In the genomic region with DNA sequence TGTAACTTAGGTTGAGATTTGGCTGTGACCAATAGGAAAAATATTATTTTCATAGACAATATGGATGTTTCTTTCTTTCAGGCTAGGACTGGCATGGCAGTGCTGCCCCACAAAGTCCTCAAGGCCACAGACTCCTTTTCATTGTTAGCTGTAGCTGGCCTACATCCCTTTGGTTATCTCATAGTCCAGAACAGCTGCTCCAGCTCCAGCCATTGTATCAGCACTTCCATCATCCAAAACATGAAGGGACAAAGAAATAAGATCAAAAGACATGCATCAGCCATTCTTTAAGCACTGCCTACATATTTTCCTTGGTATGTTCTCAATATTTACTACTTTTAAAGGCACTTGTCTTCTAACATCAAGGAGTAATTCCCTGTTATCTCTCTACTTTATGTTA, we compare ENCODE assay signal across 20 cellular contexts.
DNase-seq lines count a peak whose midpoint lies in the region; ATAC-seq, FAIRE-seq and TF ChIP-seq lines count a peak whose summit lies in the region.
"Had no signal": no experiment of that assay in that cellular context is flagged by ENCODE, and none has a peak within 500 bp of the region (broad histone marks: within the 10 kb centered on the region; RNA-seq: fewer than 3 reads in every experiment).

No MANE protein-coding gene starts in this region.

- POLR2A ChIA-PET in activated CD4-positive, alpha-beta T cell treated with anti-CD3 and anti-CD28 coated beads for 36 hours (lab: Charles Lee), result interaction anchor here (0.6 kb wide), 1 partner anchor 373 kb away, joined by 4 read pairs; no protein-coding TSS in a partner anchor
- POLR2A ChIA-PET in K562 (lab: Yijun Ruan, JAX), result interaction anchor here (0.6 to 2.0 kb wide), 4 partner anchors 8 to 443 kb away, joined by 3 to 6 read pairs (median 4); no protein-coding TSS in a partner anchor

- H3K27me3 Mint-ChIP-seq in activated CD4-positive, alpha-beta T cell treated with anti-CD3 and anti-CD28 coated beads for 36 hours, result no peaks in the 10 kb centered on the region
- H3K27me3 Mint-ChIP-seq in natural killer cell (ENCODE audit: low read depth in 2 of 2), result peaks cover 0 to 3% of the 10 kb centered on the region in 2 donors
- H3K27me3 Mint-ChIP-seq: CD4-positive, alpha-beta memory T cell had no signal

- no peak for FAIRE-seq in K562 (lab: Jason Lieb, UNC)
- FAIRE-seq: A204.1, D721Med, GM12878 had no signal

- no peaks in the 10 kb centered on the region for H3K36me3 Mint-ChIP-seq in activated CD4-positive, alpha-beta T cell treated with anti-CD3 and anti-CD28 coated beads for 36 hours (ENCODE audit: low read depth)
- no peaks in the 10 kb centered on the region for H3K36me3 Mint-ChIP-seq in natural killer cell
- H3K36me3 Mint-ChIP-seq: CD4-positive, alpha-beta memory T cell had no signal

- BruUV-seq in K562 (replicated peaks; lab: Mats Ljungman, UMichigan), result no TSS peak

- CTCF ChIA-PET in activated CD4-positive, alpha-beta T cell treated with anti-CD3 and anti-CD28 coated beads for 36 hours (lab: Charles Lee), result interaction anchor here (0.6 kb wide), 1 partner anchor 26 kb away, joined by 3 read pairs; no protein-coding TSS in a partner anchor
- CTCF ChIA-PET in K562 (lab: Yijun Ruan, JAX; ENCODE audit: low intra/inter-chr PET ratio), result no interaction called here

- H3K36me3 ChIP-seq in K562 (ENCODE audit: control insufficient read depth, insufficient read depth, low read length), result no peaks in the 10 kb centered on the region

- no peak for ATAC-seq in activated CD4-positive, alpha-beta T cell treated with anti-CD3 and anti-CD28 coated beads for 36 hours
- ATAC-seq in K562 (no peak), natural killer cell (no peak)
- ATAC-seq: GM12878, GM23338, HCT116 had no signal

- H3K27me3 ChIP-seq in K562 (ENCODE audit: control insufficient read depth in 2 of 2, insufficient read depth in 2 of 2, low read length in 2 of 2), result no peaks in the 10 kb centered on the region

- peaks cover 19% of the 10 kb centered on the region for H3K4me1 Mint-ChIP-seq in activated CD4-positive, alpha-beta T cell treated with anti-CD3 and anti-CD28 coated beads for 36 hours
- H3K4me1 Mint-ChIP-seq in natural killer cell, result peaks cover 13 to 15% of the 10 kb centered on the region in 2 donors

- in situ Hi-C loops in K562 (cut with MboI), result no loop called here

- H3K27ac ChIP-seq in K562 (ENCODE audit: extremely low read depth, low read depth, low read length) (no peak overlapping the region), temporal lobe (ENCODE audit: low read depth, low read length) (peak overlapping the region; percentile 86)
- H3K27ac ChIP-seq: 22Rv1 had no signal

- no peak for TF ChIP-seq RAD21 in K562 (CRISPR knock-in tag; conservative IDR thresholded peaks at IDR 0.05 in 1 of 2, IDR thresholded peaks at IDR 0.05 in 1 of 2)

- intact Hi-C loops in activated CD4-positive, alpha-beta T cell treated with anti-CD3 and anti-CD28 coated beads for 36 hours (cut with DNase I, micrococcal nuclease), result no loop called here
- intact Hi-C loops in K562 (cut with micrococcal nuclease), result loop anchor here (2.0 kb wide), 1 partner anchor 61 kb away; no protein-coding TSS in a partner anchor
- intact Hi-C loops in natural killer cell (cut with micrococcal nuclease), result no loop called here

- H3K4me3 ChIP-seq in K562, result no peak overlapping the region
- H3K4me3 ChIP-seq: GM12878, GM23338 had no signal

- no peak for TF ChIP-seq POLR2A in K562 (conservative IDR thresholded peaks at IDR 0.05)

- H2AFZ ChIP-seq in K562 (ENCODE audit: low read depth, low read length), result no peak overlapping the region
- H2AFZ ChIP-seq: GM23338 had no signal

- DNase-seq in activated CD4-positive, alpha-beta T cell treated with anti-CD3 and anti-CD28 coated beads for 36 hours, result no peak
- no peak for DNase-seq in activated CD4-positive, alpha-beta T cell treated with anti-CD3 and anti-CD28 coated beads, Interleukin-2, amount 50 U/mL, for 4 hours
- DNase-seq in K562 (ENCODE audit: extremely low read depth in 1 of 4, low spot score in 3 of 4), result no peak
- DNase-seq in COLO829 (ENCODE audit: low spot score), result no peak
- DNase-seq in natural killer cell, result no peak
- DNase-seq: C1 segment of cervical spinal cord; CD4-positive, alpha-beta memory T cell; DMS 273 treated with DMSO at 0.1 percent for 48 hours; DMS79; EL; GDM1; H9; HFFc6 had no signal

- H3K9me1 ChIP-seq in K562 (ENCODE audit: control insufficient read depth, insufficient read depth, low read length), result no peaks in the 10 kb centered on the region

- no peak for TF ChIP-seq EP300 in K562 (IDR thresholded peaks at IDR 0.05; ENCODE audit: low read length)

- H3K79me2 ChIP-seq in K562 (ENCODE audit: control insufficient read depth, insufficient read depth, low read length), result peaks cover 31% of the 10 kb centered on the region

- H3K9ac ChIP-seq in K562 (ENCODE audit: insufficient read depth in 1 of 2, low read depth in 2 of 2, low read length in 2 of 2), result no peak overlapping the region

- no peaks in the 10 kb centered on the region for H3K9me3 ChIP-seq in K562 (replicated peaks; ENCODE audit: control insufficient read depth, insufficient read depth, low read depth, low read length)

- H3K27ac Mint-ChIP-seq in activated CD4-positive, alpha-beta T cell treated with anti-CD3 and anti-CD28 coated beads for 36 hours, result peak overlapping the region; percentile 7
- H3K27ac Mint-ChIP-seq in natural killer cell, result no peak overlapping the region
- H3K27ac Mint-ChIP-seq: CD4-positive, alpha-beta memory T cell; GM23338; H9; HFFc6 had no signal

- H3K4me1 ChIP-seq in K562 (replicated peaks in 1 of 2; ENCODE audit: control insufficient read depth in 2 of 2, insufficient read depth in 2 of 2, low read length in 2 of 2), result peaks cover 21 to 28% of the 10 kb centered on the region in 2 experiments; a peak in 4 of 5 replicates

- H3K9me3 Mint-ChIP-seq in activated CD4-positive, alpha-beta T cell treated with anti-CD3 and anti-CD28 coated beads for 36 hours (ENCODE audit: low read depth), result no peaks in the 10 kb centered on the region
- H3K9me3 Mint-ChIP-seq in natural killer cell, result no peaks in the 10 kb centered on the region
- H3K9me3 Mint-ChIP-seq: CD4-positive, alpha-beta memory T cell; GM23338; H9; HFFc6 had no signal

- 0 out of 2 replicates have a peak, but pooled peaks cover 5% of the 10 kb centered on the region for H4K20me1 ChIP-seq in K562 (replicated peaks; ENCODE audit: control insufficient read depth, insufficient read depth, low read length)

- H3K4me2 ChIP-seq in K562 (ENCODE audit: insufficient read depth, low read length), result no peak overlapping the region
- H3K4me2 ChIP-seq: GM23338 had no signal

- no peak overlapping the region for H3K4me3 Mint-ChIP-seq in activated CD4-positive, alpha-beta T cell treated with anti-CD3 and anti-CD28 coated beads for 36 hours
- no peak overlapping the region for H3K4me3 Mint-ChIP-seq in natural killer cell
- H3K4me3 Mint-ChIP-seq: CD4-positive, alpha-beta memory T cell; GM23338; H9; HFFc6 had no signal

- no peak for TF ChIP-seq CTCF in K562 (IDR thresholded peaks at IDR 0.05 in 2 of 3, conservative IDR thresholded peaks at IDR 0.05 in 1 of 3; ENCODE audit: insufficient read depth in 2 of 3, low read depth in 1 of 3, low read length in 3 of 3)
- TF ChIP-seq CTCF in natural killer cell (IDR thresholded peaks at IDR 0.05), result no peak

TF ChIP-seq in K562, 482 proteins besides CTCF, POLR2A, EP300 and RAD21 (continues in another document):
- TF ChIP-seq CBFA2T3 (IDR thresholded peaks at IDR 0.05), result peak; percentile 23; the same call in 1 of the 2 replicates
- TF ChIP-seq, protein P1, sequence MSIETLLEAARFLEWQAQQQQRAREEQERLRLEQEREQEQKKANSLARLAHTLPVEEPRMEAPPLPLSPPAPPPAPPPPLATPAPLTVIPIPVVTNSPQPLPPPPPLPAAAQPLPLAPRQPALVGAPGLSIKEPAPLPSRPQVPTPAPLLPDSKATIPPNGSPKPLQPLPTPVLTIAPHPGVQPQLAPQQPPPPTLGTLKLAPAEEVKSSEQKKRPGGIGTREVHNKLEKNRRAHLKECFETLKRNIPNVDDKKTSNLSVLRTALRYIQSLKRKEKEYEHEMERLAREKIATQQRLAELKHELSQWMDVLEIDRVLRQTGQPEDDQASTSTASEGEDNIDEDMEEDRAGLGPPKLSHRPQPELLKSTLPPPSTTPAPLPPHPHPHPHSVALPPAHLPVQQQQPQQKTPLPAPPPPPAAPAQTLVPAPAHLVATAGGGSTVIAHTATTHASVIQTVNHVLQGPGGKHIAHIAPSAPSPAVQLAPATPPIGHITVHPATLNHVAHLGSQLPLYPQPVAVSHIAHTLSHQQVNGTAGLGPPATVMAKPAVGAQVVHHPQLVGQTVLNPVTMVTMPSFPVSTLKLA (conservative IDR thresholded peaks at IDR 0.05), result no peak
- TF ChIP-seq STAT5A (IDR thresholded peaks at IDR 0.05; ENCODE audit: borderline replicate concordance, low read length), result no peak
- peak in 1 of 2 experiments; percentile 44; a peak in 3 of 4 replicates for TF ChIP-seq KDM1A (IDR thresholded peaks at IDR 0.05)
- TF ChIP-seq RBM34 (IDR thresholded peaks at IDR 0.05; ENCODE audit: borderline replicate concordance, insufficient read depth, low read length), result no peak
- TF ChIP-seq NR0B1 (IDR thresholded peaks at IDR 0.05; ENCODE audit: partially characterized antibody), result no peak
- TF ChIP-seq SMARCA5 (IDR thresholded peaks at IDR 0.05), result 0 out of 2 replicates have a peak, but pooled peaks have one; percentile 73
- TF ChIP-seq ZNF347 (CRISPR knock-in tag; IDR thresholded peaks at IDR 0.05; ENCODE audit: low read depth), result no peak
- peak in 1 of 2 experiments; percentile 27; a peak in 1 of 4 replicates for TF ChIP-seq RCOR1 (IDR thresholded peaks at IDR 0.05; ENCODE audit: borderline replicate concordance in 1 of 2, low read depth in 2 of 2, low read length in 2 of 2)
- TF ChIP-seq NELFE (IDR thresholded peaks at IDR 0.05; ENCODE audit: insufficient read depth, insufficient read length), result no peak
- TF ChIP-seq RBM25 (IDR thresholded peaks at IDR 0.05; ENCODE audit: low read depth, low read length, severe bottlenecking), result peak; percentile 98
